In the genomic region with DNA sequence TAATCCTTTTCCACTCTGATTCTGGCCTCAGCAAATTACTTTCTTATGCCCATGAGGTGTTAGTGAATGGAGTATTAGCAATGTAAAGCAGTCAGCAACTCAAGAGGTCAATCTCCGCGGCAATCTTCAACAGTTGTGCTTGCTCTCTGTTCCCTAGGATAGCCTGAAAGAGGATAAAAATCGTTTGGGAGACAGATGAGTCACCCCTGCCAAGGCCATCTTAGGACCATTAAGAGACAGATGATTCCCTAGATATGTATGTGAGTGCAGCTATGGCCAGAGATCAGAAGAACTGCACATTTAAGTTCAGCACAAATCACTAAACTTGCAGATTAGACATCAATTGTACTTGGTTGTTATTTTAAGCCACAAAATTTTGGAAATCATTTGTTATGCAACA, we compare ENCODE assay signal across 29 cellular contexts.
"Had no signal": no experiment of that assay in that cellular context is flagged by ENCODE, and none has a peak within 500 bp of the region (broad histone marks: within the 10 kb centered on the region; RNA-seq: fewer than 3 reads in every experiment).

No MANE protein-coding gene starts in this region.

- H3K36me3 ChIP-seq: esophagus squamous epithelium, gastroesophageal sphincter, heart right ventricle, neural progenitor cell, suprapubic skin, transverse colon, upper lobe of right lung, vagina had no signal

- H2AFZ ChIP-seq: neural progenitor cell, parathyroid adenoma had no signal

- H3K9me3 Mint-ChIP-seq: nephron, neural progenitor cell had no signal

- H3K4me1 Mint-ChIP-seq: naive thymus-derived CD4-positive, alpha-beta T cell; nephron; neural progenitor cell; stimulated activated naive CD8-positive, alpha-beta T cell treated with anti-CD3 and anti-CD28 coated beads, Interleukin-15, amount 100 ng/mL, for 72 hours had no signal

- H3K4me2 ChIP-seq: neural progenitor cell, smooth muscle cell had no signal

- H3K79me2 ChIP-seq: parathyroid adenoma had no signal

- H3K4me1 ChIP-seq: esophagus squamous epithelium, foreskin keratinocyte, gastroesophageal sphincter, heart right ventricle, parathyroid adenoma, suprapubic skin, transverse colon, upper lobe of right lung, vagina had no signal

- H3K27me3 Mint-ChIP-seq: effector memory CD8-positive, alpha-beta T cell; naive thymus-derived CD4-positive, alpha-beta T cell; progenitor cell of endocrine pancreas; stimulated activated naive CD8-positive, alpha-beta T cell treated with anti-CD3 and anti-CD28 coated beads, Interleukin-15, amount 100 ng/mL, for 72 hours had no signal

- H3K4me3 ChIP-seq: esophagus squamous epithelium, gastroesophageal sphincter, heart right ventricle, neural progenitor cell, smooth muscle cell, suprapubic skin, transverse colon, upper lobe of right lung, vagina had no signal

- DNase-seq: cortex of kidney; effector memory CD8-positive, alpha-beta T cell; erythroblast; esophagus squamous epithelium; foreskin keratinocyte; glutamatergic neuron; heart right ventricle; hippocampal formation; mesendoderm; midbrain; naive thymus-derived CD4-positive, alpha-beta T cell; stimulated activated CD4-positive, alpha-beta T cell treated with anti-CD3 and anti-CD28 coated beads, Interleukin-12 subunit alpha, Interleukin-12 subunit beta, amount 100 ng/mL, for 4 hours; stimulated activated CD4-positive, alpha-beta T cell treated with anti-CD3 and anti-CD28 coated beads, Interleukin-1b, Interleukin-23, amount 100 ng/mL, for 48 hours; stimulated activated CD4-positive, alpha-beta T cell treated with anti-CD3 and anti-CD28 coated beads, Interleukin-4, amount 100 ng/mL, for 1 hour; stimulated activated CD8-positive, alpha-beta memory T cell treated with anti-CD3 and anti-CD28 coated beads, Interleukin-4, amount 100 ng/mL, for 48 hours; stimulated activated naive CD4-positive, alpha-beta T cell; stimulated activated naive CD8-positive, alpha-beta T cell treated with anti-CD3 and anti-CD28 coated beads, Interleukin-15, amount 100 ng/mL, for 72 hours; transverse colon; upper lobe of right lung had no signal

- H3K9ac ChIP-seq: neural progenitor cell, parathyroid adenoma had no signal

- H3K9me3 ChIP-seq: esophagus squamous epithelium, gastroesophageal sphincter, suprapubic skin, transverse colon, upper lobe of right lung, vagina had no signal

- ATAC-seq: effector memory CD8-positive, alpha-beta T cell; foreskin keratinocyte; gastroesophageal sphincter; heart right ventricle; left lobe of liver; naive thymus-derived CD4-positive, alpha-beta T cell; sciatic nerve; stimulated activated naive CD8-positive, alpha-beta T cell treated with anti-CD3 and anti-CD28 coated beads, Interleukin-15, amount 100 ng/mL, for 72 hours; upper lobe of right lung had no signal

- H3K27ac Mint-ChIP-seq: effector memory CD8-positive, alpha-beta T cell; naive thymus-derived CD4-positive, alpha-beta T cell; nephron; neural progenitor cell; progenitor cell of endocrine pancreas; stimulated activated naive CD8-positive, alpha-beta T cell treated with anti-CD3 and anti-CD28 coated beads, Interleukin-15, amount 100 ng/mL, for 72 hours had no signal

- H3K4me3 Mint-ChIP-seq: effector memory CD8-positive, alpha-beta T cell; naive thymus-derived CD4-positive, alpha-beta T cell; nephron; neural progenitor cell; stimulated activated naive CD8-positive, alpha-beta T cell treated with anti-CD3 and anti-CD28 coated beads, Interleukin-15, amount 100 ng/mL, for 72 hours had no signal

- H3K27ac ChIP-seq: esophagus squamous epithelium, foreskin keratinocyte, gastroesophageal sphincter, heart right ventricle, neural progenitor cell, parathyroid adenoma, suprapubic skin, transverse colon, upper lobe of right lung, vagina had no signal

- H3K36me3 Mint-ChIP-seq: naive thymus-derived CD4-positive, alpha-beta T cell; neural progenitor cell had no signal

- H3K27me3 ChIP-seq: esophagus squamous epithelium, foreskin keratinocyte, gastroesophageal sphincter, heart right ventricle, neural progenitor cell, suprapubic skin, transverse colon, upper lobe of right lung, vagina had no signal
